ENCODE assay signal across 1 cellular context in the genomic region with DNA sequence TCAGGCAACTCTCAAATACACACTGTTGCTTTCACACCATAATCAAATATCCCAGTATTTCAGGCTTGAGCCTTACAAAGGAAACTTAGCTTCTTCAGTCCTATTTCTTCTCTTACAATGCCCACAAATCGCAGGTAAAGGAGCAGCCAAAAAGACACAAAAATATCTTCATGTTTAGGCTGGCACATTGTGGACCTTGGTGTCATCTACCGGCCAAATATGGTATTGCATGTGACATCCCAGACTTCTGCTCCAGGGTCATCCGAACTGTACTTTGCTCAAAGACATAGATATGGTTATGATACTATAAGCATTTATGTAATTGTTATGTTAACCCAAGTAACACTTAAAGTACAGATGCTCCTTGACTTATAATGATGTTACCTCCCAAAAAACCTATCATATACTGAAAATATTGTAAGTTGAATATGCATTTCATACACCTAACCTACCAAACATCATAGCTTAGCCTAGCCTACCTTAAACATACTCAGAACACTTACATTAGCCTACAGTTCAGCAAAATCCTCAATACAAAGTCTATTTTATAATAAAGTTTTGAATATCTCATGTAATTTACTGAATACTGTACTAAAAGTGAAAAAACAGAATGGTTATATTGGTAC.
A peak's percentile ranks its signal among the peaks of the same experiment; 100 is the strongest.
TF ChIP-seq lines count a peak whose summit lies in the region.

No MANE protein-coding gene starts in this region.

TF ChIP-seq in H1, 55 proteins besides CTCF, POLR2A, EP300 and RAD21:
- TF ChIP-seq TCF12 (IDR thresholded peaks at IDR 0.05; ENCODE audit: low read depth, low read length) (no peak), SRF (IDR thresholded peaks at IDR 0.05; ENCODE audit: low read depth, low read length) (peak; percentile 50; the same call in 1 of the 2 replicates)
